Comparison of ENCODE assay signal across 1 cellular context in genomic region chr13:110711778-110712070, GRCh38.
TF ChIP-seq lines count a peak whose summit lies in the region.

No MANE protein-coding gene starts in this region.

TF ChIP-seq in HCT116, 20 proteins besides CTCF, POLR2A, EP300 and RAD21 (continued from another document):
- TF ChIP-seq, protein P1, sequence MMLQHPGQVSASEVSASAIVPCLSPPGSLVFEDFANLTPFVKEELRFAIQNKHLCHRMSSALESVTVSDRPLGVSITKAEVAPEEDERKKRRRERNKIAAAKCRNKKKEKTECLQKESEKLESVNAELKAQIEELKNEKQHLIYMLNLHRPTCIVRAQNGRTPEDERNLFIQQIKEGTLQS (IDR thresholded peaks at IDR 0.05) = no peak
- TF ChIP-seq, protein P2, sequence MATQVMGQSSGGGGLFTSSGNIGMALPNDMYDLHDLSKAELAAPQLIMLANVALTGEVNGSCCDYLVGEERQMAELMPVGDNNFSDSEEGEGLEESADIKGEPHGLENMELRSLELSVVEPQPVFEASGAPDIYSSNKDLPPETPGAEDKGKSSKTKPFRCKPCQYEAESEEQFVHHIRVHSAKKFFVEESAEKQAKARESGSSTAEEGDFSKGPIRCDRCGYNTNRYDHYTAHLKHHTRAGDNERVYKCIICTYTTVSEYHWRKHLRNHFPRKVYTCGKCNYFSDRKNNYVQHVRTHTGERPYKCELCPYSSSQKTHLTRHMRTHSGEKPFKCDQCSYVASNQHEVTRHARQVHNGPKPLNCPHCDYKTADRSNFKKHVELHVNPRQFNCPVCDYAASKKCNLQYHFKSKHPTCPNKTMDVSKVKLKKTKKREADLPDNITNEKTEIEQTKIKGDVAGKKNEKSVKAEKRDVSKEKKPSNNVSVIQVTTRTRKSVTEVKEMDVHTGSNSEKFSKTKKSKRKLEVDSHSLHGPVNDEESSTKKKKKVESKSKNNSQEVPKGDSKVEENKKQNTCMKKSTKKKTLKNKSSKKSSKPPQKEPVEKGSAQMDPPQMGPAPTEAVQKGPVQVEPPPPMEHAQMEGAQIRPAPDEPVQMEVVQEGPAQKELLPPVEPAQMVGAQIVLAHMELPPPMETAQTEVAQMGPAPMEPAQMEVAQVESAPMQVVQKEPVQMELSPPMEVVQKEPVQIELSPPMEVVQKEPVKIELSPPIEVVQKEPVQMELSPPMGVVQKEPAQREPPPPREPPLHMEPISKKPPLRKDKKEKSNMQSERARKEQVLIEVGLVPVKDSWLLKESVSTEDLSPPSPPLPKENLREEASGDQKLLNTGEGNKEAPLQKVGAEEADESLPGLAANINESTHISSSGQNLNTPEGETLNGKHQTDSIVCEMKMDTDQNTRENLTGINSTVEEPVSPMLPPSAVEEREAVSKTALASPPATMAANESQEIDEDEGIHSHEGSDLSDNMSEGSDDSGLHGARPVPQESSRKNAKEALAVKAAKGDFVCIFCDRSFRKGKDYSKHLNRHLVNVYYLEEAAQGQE (IDR thresholded peaks at IDR 0.05; ENCODE audit: low read depth) = no peak
- TF ChIP-seq JUND (IDR thresholded peaks at IDR 0.05) (no peak), EGR1 (IDR thresholded peaks at IDR 0.05; ENCODE audit: low read depth) (no peak), EZH2phosphoT487 (IDR thresholded peaks at IDR 0.05; ENCODE audit: borderline replicate concordance) (no peak)
